31 cellular contexts compared by ENCODE assay signal in genomic region chr11:90496722-90497121, GRCh38.
"Had no signal": no experiment of that assay in that cellular context is flagged by ENCODE, and none has a peak within 500 bp of the region (broad histone marks: within the 10 kb centered on the region; RNA-seq: fewer than 3 reads in every experiment).

No MANE protein-coding gene starts in this region.

- H3K4me2 ChIP-seq: neural progenitor cell, smooth muscle cell had no signal

- H3K27me3 Mint-ChIP-seq: progenitor cell of endocrine pancreas; stimulated activated memory B cell treated with anti-CD40 and anti-IgM and Interleukin-4, amounts not matched to agents 10 μg/mL and 1 μg/mL and 100 μg/mL, for 72 hours; stimulated activated naive CD8-positive, alpha-beta T cell treated with anti-CD3 and anti-CD28 coated beads, Interleukin-15, amount 100 ng/mL, for 72 hours; type B pancreatic cell had no signal

- H3K9ac ChIP-seq: neural progenitor cell, parathyroid adenoma had no signal

- ATAC-seq: natural killer cell; psoas muscle; right cardiac atrium; sciatic nerve; stimulated activated memory B cell treated with anti-CD40 and anti-IgM and Interleukin-4, amounts not matched to agents 10 μg/mL and 1 μg/mL and 100 μg/mL, for 72 hours; stimulated activated naive CD8-positive, alpha-beta T cell treated with anti-CD3 and anti-CD28 coated beads, Interleukin-15, amount 100 ng/mL, for 72 hours; stimulated activated naive CD8-positive, alpha-beta T cell treated with anti-CD3 and anti-CD28 coated beads, Interleukin-15, Interleukin-2, amounts not matched to agents 100 U/mL and 50 U/mL, for 24 hours; upper lobe of right lung had no signal

- H3K27ac ChIP-seq: neural progenitor cell, ovary, parathyroid adenoma, psoas muscle, skin epidermis, spleen, suprapubic skin, testis, tibial artery, transverse colon, upper lobe of right lung, uterus had no signal

- H3K36me3 Mint-ChIP-seq: neural progenitor cell; stimulated activated memory B cell treated with anti-CD40 and anti-IgM and Interleukin-4, amounts not matched to agents 10 μg/mL and 1 μg/mL and 100 μg/mL, for 72 hours; type B pancreatic cell had no signal

- H3K79me2 ChIP-seq: parathyroid adenoma had no signal

- DNase-seq: natural killer cell; occipital lobe; ovary; posterior cingulate gyrus; psoas muscle; right cardiac atrium; spleen; stimulated activated CD4-positive, alpha-beta T cell treated with anti-CD3 and anti-CD28 coated beads, Interleukin-12 subunit alpha, Interleukin-12 subunit beta, amount 100 ng/mL, for 4 hours; stimulated activated CD4-positive, alpha-beta T cell treated with anti-CD3 and anti-CD28 coated beads, Interleukin-1b, Interleukin-23, amount 100 ng/mL, for 48 hours; stimulated activated CD4-positive, alpha-beta T cell treated with anti-CD3 and anti-CD28 coated beads, Interleukin-4, amount 100 ng/mL, for 1 hour; stimulated activated CD4-positive, alpha-beta T cell treated with anti-CD3 and anti-CD28 coated beads, Interleukin-4, amount 100 ng/mL, for 4 hours; stimulated activated CD8-positive, alpha-beta memory T cell treated with anti-CD3 and anti-CD28 coated beads, Interleukin-4, amount 100 ng/mL, for 48 hours; stimulated activated naive CD4-positive, alpha-beta T cell; stimulated activated naive CD8-positive, alpha-beta T cell treated with anti-CD3 and anti-CD28 coated beads, Interleukin-15, amount 100 ng/mL, for 72 hours; stimulated activated naive CD8-positive, alpha-beta T cell treated with anti-CD3 and anti-CD28 coated beads, Interleukin-15, Interleukin-2, amounts not matched to agents 100 U/mL and 50 U/mL, for 24 hours; substantia nigra; testis; tibial artery; transverse colon; upper lobe of right lung; uterus had no signal

- H3K36me3 ChIP-seq: neural progenitor cell, ovary, spleen, suprapubic skin, tibial artery, transverse colon, upper lobe of right lung, uterus had no signal

- H3K27me3 ChIP-seq: neural progenitor cell, ovary, spleen, suprapubic skin, testis, tibial artery, transverse colon, upper lobe of right lung, uterus had no signal

- H3K4me3 Mint-ChIP-seq: natural killer cell; nephron; neural progenitor cell; stimulated activated memory B cell treated with anti-CD40 and anti-IgM and Interleukin-4, amounts not matched to agents 10 μg/mL and 1 μg/mL and 100 μg/mL, for 72 hours; stimulated activated naive CD8-positive, alpha-beta T cell treated with anti-CD3 and anti-CD28 coated beads, Interleukin-15, amount 100 ng/mL, for 72 hours; type B pancreatic cell had no signal

- H3K9me3 ChIP-seq: ovary, testis, tibial artery, transverse colon, upper lobe of right lung, uterus had no signal

- H3K4me1 ChIP-seq: neural progenitor cell, parathyroid adenoma, psoas muscle, spleen, suprapubic skin, testis, transverse colon, upper lobe of right lung, uterus had no signal

- H2AFZ ChIP-seq: neural progenitor cell, parathyroid adenoma had no signal

- H3K27ac Mint-ChIP-seq: natural killer cell; nephron; neural progenitor cell; progenitor cell of endocrine pancreas; stimulated activated memory B cell treated with anti-CD40 and anti-IgM and Interleukin-4, amounts not matched to agents 10 μg/mL and 1 μg/mL and 100 μg/mL, for 72 hours; stimulated activated naive CD8-positive, alpha-beta T cell treated with anti-CD3 and anti-CD28 coated beads, Interleukin-15, amount 100 ng/mL, for 72 hours; type B pancreatic cell had no signal

- H3K4me3 ChIP-seq: neural progenitor cell, ovary, psoas muscle, skin epidermis, smooth muscle cell, spleen, suprapubic skin, testis, tibial artery, transverse colon, upper lobe of right lung, uterus had no signal

- H3K4me1 Mint-ChIP-seq: natural killer cell; nephron; neural progenitor cell; stimulated activated memory B cell treated with anti-CD40 and anti-IgM and Interleukin-4, amounts not matched to agents 10 μg/mL and 1 μg/mL and 100 μg/mL, for 72 hours; stimulated activated naive CD8-positive, alpha-beta T cell treated with anti-CD3 and anti-CD28 coated beads, Interleukin-15, amount 100 ng/mL, for 72 hours had no signal
